Comparison of ENCODE assay signal across 8 cellular contexts in the genomic region with DNA sequence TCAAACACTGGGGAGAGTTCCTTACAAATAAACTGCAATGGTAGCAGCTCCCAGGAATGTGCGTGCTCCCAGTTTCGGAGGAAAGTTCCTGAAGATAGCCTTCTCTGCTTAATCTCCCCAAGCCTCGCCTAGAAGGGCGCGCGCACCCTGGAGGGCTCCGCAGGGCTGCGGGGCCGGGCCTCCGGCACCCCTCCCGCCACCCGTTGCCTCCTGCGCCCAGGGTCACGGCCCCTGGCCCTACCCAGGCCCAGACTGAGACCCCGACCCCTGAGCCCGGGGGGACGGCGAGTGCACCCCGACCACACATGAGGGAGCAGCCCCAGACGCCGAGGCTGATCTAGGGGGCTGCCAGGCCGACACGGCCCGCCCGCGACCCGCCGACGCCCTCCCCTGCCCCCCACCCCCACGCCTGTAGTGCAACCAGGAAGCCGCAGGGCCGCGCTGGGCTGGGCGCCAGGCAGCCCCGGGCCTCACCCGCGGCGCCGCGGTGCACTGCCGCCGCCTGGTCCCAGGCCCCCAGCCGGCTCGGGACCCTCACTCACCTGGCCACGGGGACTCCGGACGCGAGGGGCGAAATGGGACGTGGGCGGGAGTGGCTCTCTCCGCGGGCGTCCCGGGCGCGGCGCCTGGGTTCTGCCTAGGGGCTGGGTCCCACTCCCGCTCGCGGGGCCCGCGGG. TPM values are rescaled to one million over a fixed set of nuclear protein-coding genes. Genes with fewer than 3 reads are reported as not detected.
DNase-seq lines count a peak whose midpoint lies in the region; ATAC-seq and TF ChIP-seq lines count a peak whose summit lies in the region.

No MANE protein-coding gene starts in this region.

- peak overlapping the region; percentile 83 for H2AFZ ChIP-seq in mesenchymal stem cell (ENCODE audit: low read depth, low read length)

- H2AK5ac ChIP-seq in mesenchymal stem cell (ENCODE audit: low read length, severe bottlenecking): no peak overlapping the region

- H3K23ac ChIP-seq in mesenchymal stem cell (ENCODE audit: low read length in 2 of 2): peak overlapping the region in 1 of 2 experiments; percentile 66

- POLR2A ChIA-PET in AG04450 (lab: Yijun Ruan, JAX): interaction anchor here (1.2 to 1.3 kb wide), 2 partner anchors 41 to 61 kb away, joined by 3 to 4 read pairs; no protein-coding TSS in a partner anchor

- peak overlapping the region; percentile 68 to 99 for H3K18ac ChIP-seq in mesenchymal stem cell (ENCODE audit: low read depth in 1 of 2, low read length in 2 of 2)

- H4K8ac ChIP-seq in mesenchymal stem cell (ENCODE audit: low read length): peak overlapping the region; percentile 91

- H3K9ac ChIP-seq in mesenchymal stem cell (ENCODE audit: low read length): peak overlapping the region; percentile 95

- peaks cover 5% of the 10 kb centered on the region for H3K79me1 ChIP-seq in mesenchymal stem cell (replicated peaks; ENCODE audit: low read length, poor library complexity, severe bottlenecking)

- peak overlapping the region; percentile 92 to 94 for H3K4ac ChIP-seq in mesenchymal stem cell (ENCODE audit: low read depth in 1 of 2, low read length in 2 of 2)

- TF ChIP-seq CTCF in AG04450 (IDR thresholded peaks at IDR 0.05; ENCODE audit: low read depth, low read length) (no peak), tibial artery (IDR thresholded peaks at IDR 0.05) (no peak)

- H2BK15ac ChIP-seq in mesenchymal stem cell (ENCODE audit: low read depth, poor library complexity, severe bottlenecking): peak overlapping the region; percentile 71

- H2BK12ac ChIP-seq in mesenchymal stem cell (ENCODE audit: low read length in 2 of 2): peak overlapping the region; percentile 6 to 37

- intact Hi-C loops in tibial artery (cut with DNase I; ENCODE audit: low total_unique reads): no loop called here

- DNase-seq in AG04450 (ENCODE audit: low read depth, low spot score): no peak
- peak; percentile 27 to 48 (median 33) for DNase-seq in T-helper 1 cell
- DNase-seq in dermis blood vessel endothelial cell: peak; percentile 55
- DNase-seq in mesenchymal stem cell: peak; percentile 45
- DNase-seq in tibial artery: no peak
- DNase-seq in OCI-M2 (lab: John Stamatoyannopoulos, UW; ENCODE audit: unreplicated experiment): no peak

- peaks cover 9 to 13% of the 10 kb centered on the region in 2 experiments for H3K36me3 ChIP-seq in mesenchymal stem cell (ENCODE audit: control insufficient read depth in 1 of 2, insufficient read depth in 2 of 2, low read depth in 1 of 2, low read length in 2 of 2)
- H3K36me3 ChIP-seq in tibial artery: no peaks in the 10 kb centered on the region

- H3K27me3 ChIP-seq in AG04450 (ENCODE audit: control insufficient read depth, insufficient read depth, low read length) (no peaks in the 10 kb centered on the region), mesenchymal stem cell (ENCODE audit: control insufficient read depth in 1 of 2, insufficient read depth in 1 of 2, low read length in 2 of 2) (no peaks in the 10 kb centered on the region), tibial artery (no peaks in the 10 kb centered on the region)

- H3K9me3 ChIP-seq in AG04450 (ENCODE audit: control insufficient read depth, insufficient read depth, low read length): no peaks in the 10 kb centered on the region
- H3K9me3 ChIP-seq in mesenchymal stem cell (ENCODE audit: control insufficient read depth, low read length): no peaks in the 10 kb centered on the region
- no peaks in the 10 kb centered on the region for H3K9me3 ChIP-seq in tibial artery

- H2BK5ac ChIP-seq in mesenchymal stem cell (ENCODE audit: low read depth, low read length, poor library complexity, severe bottlenecking): peak overlapping the region; percentile 94

- H3K4me3 ChIP-seq in AG04450 (ENCODE audit: low read depth, low read length) (peak overlapping the region; percentile 81), mesenchymal stem cell (ENCODE audit: insufficient read depth in 1 of 2, low read depth in 1 of 2, low read length in 2 of 2) (peak overlapping the region; percentile 91 to 97), tibial artery (peak overlapping the region; percentile 76 to 96)

- H2BK120ac ChIP-seq in mesenchymal stem cell (ENCODE audit: low read depth, low read length): peak overlapping the region; percentile 74

- WGBS in mesenchymal stem cell: 0% methylated on average over 34 of the region's 63 CpGs

- H3K27ac ChIP-seq in AG04450 (ENCODE audit: low read depth, low read length) (peak overlapping the region; percentile 57), mesenchymal stem cell (ENCODE audit: low read length, poor library complexity, severe bottlenecking) (peak overlapping the region; percentile 82), tibial artery (peak overlapping the region; percentile 94 to 98)

- ATAC-seq in GM18909 (IDR thresholded peaks at IDR 0.05; ENCODE audit: poor library complexity, unreplicated experiment): peak; percentile 35
- peak; percentile 35 for ATAC-seq in HG03097 (IDR thresholded peaks at IDR 0.05; ENCODE audit: low FRiP score, unreplicated experiment)

- peak overlapping the region in 1 of 2 experiments; percentile 96 for H3K14ac ChIP-seq in mesenchymal stem cell (ENCODE audit: low read length in 2 of 2)

- CTCF ChIA-PET in AG04450 (lab: Charles Lee): no interaction called here

- H4K91ac ChIP-seq in mesenchymal stem cell (ENCODE audit: low read length): peak overlapping the region; percentile 87

- peak overlapping the region; percentile 78 for H3K4me2 ChIP-seq in mesenchymal stem cell (ENCODE audit: low read length, poor library complexity, severe bottlenecking)

- H3K4me1 ChIP-seq in mesenchymal stem cell (ENCODE audit: control insufficient read depth, insufficient read depth, low read depth, low read length): peaks cover 36% of the 10 kb centered on the region
- H3K4me1 ChIP-seq in tibial artery: peaks cover 5 to 79% (median 62%) of the 10 kb centered on the region in 4 donors

RNA-seq across cellular contexts. Expression of gene ANXA11, which starts 0.4 kb away (rescaled TPM):
- polyA plus RNA-seq in AG04450 (2011; rRNA removed): 161 and 182 TPM in 2 replicates
- polyA minus RNA-seq in AG04450 (2011; rRNA and poly(A)+ RNA removed): 120 and 127 TPM in 2 replicates
- 33.7 and 54.9 TPM in 2 replicates for total RNA-seq in dermis blood vessel endothelial cell
- polyA plus RNA-seq in mesenchymal stem cell (2013, experiment 1 of 2): 670 TPM
- 665 TPM for polyA plus RNA-seq in mesenchymal stem cell (2013, experiment 2 of 2)

Comparison
In these comparisons a context has a peak if more than half of its experiments do, and no peak if none do; other contexts are left out.
1. DNase-seq: peak in T-helper 1 cell (5 of 5), dermis blood vessel endothelial cell (single experiment) and mesenchymal stem cell (single experiment); none in AG04450 (single experiment), tibial artery (0 of 2) and OCI-M2 (single experiment).
2. Peak in every context shown above with its lines, with median percentiles within 50 percentile points of each other: H3K27ac ChIP-seq and H3K4me3 ChIP-seq.